12 cellular contexts compared by ENCODE assay signal in genomic region chr4:145881585-145881984, GRCh38. TPM values are rescaled to one million over a fixed set of nuclear protein-coding genes. Genes with fewer than 3 reads are reported as not detected.
DNase-seq lines count a peak whose midpoint lies in the region; ATAC-seq and TF ChIP-seq lines count a peak whose summit lies in the region.
"Had no signal": no experiment of that assay in that cellular context is flagged by ENCODE, and none has a peak within 500 bp of the region (broad histone marks: within the 10 kb centered on the region; RNA-seq: fewer than 3 reads in every experiment).

No MANE protein-coding gene starts in this region.

- no peak overlapping the region for H3K4me3 Mint-ChIP-seq in nephron progenitor cell
- H3K4me3 Mint-ChIP-seq in activated T-cell treated with anti-CD3 and anti-CD28 coated beads, Interleukin-2, amount 50 U/mL, for 4 hours = no peak overlapping the region

- peak overlapping the region; percentile 19; the same call in 1 of the 2 replicates for H3K4me2 ChIP-seq in OCI-LY7 (ENCODE audit: low read length)

- H3K27me3 Mint-ChIP-seq in nephron progenitor cell (ENCODE audit: low read depth, poor library complexity) = no peaks in the 10 kb centered on the region
- no peaks in the 10 kb centered on the region for H3K27me3 Mint-ChIP-seq in activated T-cell treated with anti-CD3 and anti-CD28 coated beads, Interleukin-2, amount 50 U/mL, for 4 hours (ENCODE audit: low read depth)
- H3K27me3 Mint-ChIP-seq: naive B cell had no signal

- no peaks in the 10 kb centered on the region for H3K9me3 ChIP-seq in OCI-LY7 (ENCODE audit: low read length)

- DNase-seq in OCI-LY7 (ENCODE audit: low spot score) (no peak), nephron progenitor cell (no peak), NCI-H1436 treated with DMSO at 0.1 percent for 48 hours (lab: John Stamatoyannopoulos, UW) (no peak), NCI-H1417 (lab: John Stamatoyannopoulos, UW) (no peak), NK-92 (lab: John Stamatoyannopoulos, UW; ENCODE audit: unreplicated experiment) (no peak)
- DNase-seq in activated T-cell treated with anti-CD3 and anti-CD28 coated beads, Interleukin-2, amount 50 U/mL, for 4 hours = no peak
- DNase-seq: naive B cell, NCI-H748 treated with DMSO at 0.1 percent for 48 hours, SW 1271 had no signal

- intact Hi-C loops in OCI-LY7 (cut with micrococcal nuclease; ENCODE audit: unreplicated experiment) = no loop called here

- peak; percentile 51 for ATAC-seq in GM19023 (IDR thresholded peaks at IDR 0.05; ENCODE audit: unreplicated experiment)
- peak; percentile 72 for ATAC-seq in HG02798 (IDR thresholded peaks at IDR 0.05; ENCODE audit: poor library complexity, unreplicated experiment)
- no peak for ATAC-seq in activated T-cell treated with anti-CD3 and anti-CD28 coated beads, Interleukin-2, amount 50 U/mL, for 4 hours
- ATAC-seq: HepG2 had no signal

- H4K20me1 ChIP-seq in OCI-LY7 (ENCODE audit: insufficient read depth, low read length) = peaks cover 7% of the 10 kb centered on the region; the same call in 1 of the 2 replicates

- no TSS peak for BruUV-seq in OCI-LY7 (replicated peaks; lab: Mats Ljungman, UMichigan)

- H3K27ac Mint-ChIP-seq in nephron progenitor cell = peak overlapping the region; percentile 70

- no peaks in the 10 kb centered on the region for H3K9me3 Mint-ChIP-seq in nephron progenitor cell
- H3K9me3 Mint-ChIP-seq in activated T-cell treated with anti-CD3 and anti-CD28 coated beads, Interleukin-2, amount 50 U/mL, for 4 hours = no peaks in the 10 kb centered on the region
- H3K9me3 Mint-ChIP-seq: naive B cell had no signal

- peaks cover 58% of the 10 kb centered on the region for H3K4me1 Mint-ChIP-seq in nephron progenitor cell
- H3K4me1 Mint-ChIP-seq in activated T-cell treated with anti-CD3 and anti-CD28 coated beads, Interleukin-2, amount 50 U/mL, for 4 hours (ENCODE audit: low read depth) = peaks cover 2% of the 10 kb centered on the region

- peaks cover 82% of the 10 kb centered on the region for H3K36me3 Mint-ChIP-seq in nephron progenitor cell (ENCODE audit: low read depth)
- peaks cover 54% of the 10 kb centered on the region for H3K36me3 Mint-ChIP-seq in activated T-cell treated with anti-CD3 and anti-CD28 coated beads, Interleukin-2, amount 50 U/mL, for 4 hours (ENCODE audit: insufficient read depth)

- TF ChIP-seq CTCF in OCI-LY7 (conservative IDR thresholded peaks at IDR 0.05; ENCODE audit: low read length) (no peak), nephron progenitor cell (IDR thresholded peaks at IDR 0.05) (no peak)

- CTCF ChIA-PET in OCI-LY7 (lab: Charles Lee; ENCODE audit: unreplicated experiment) = no interaction called here

- peaks cover 7% of the 10 kb centered on the region; the same call in 1 of the 2 replicates for H3K79me2 ChIP-seq in OCI-LY7 (ENCODE audit: insufficient read depth, low read depth, low read length)

- no peak overlapping the region for H3K4me3 ChIP-seq in OCI-LY7 (ENCODE audit: low read depth, low read length, poor library complexity, severe bottlenecking)

- no peak overlapping the region for H3K27ac ChIP-seq in OCI-LY7 (ENCODE audit: low read depth, low read length, poor library complexity, severe bottlenecking)

- POLR2A ChIA-PET in OCI-LY7 (lab: Charles Lee) = interaction anchor here (0.6 to 2.0 kb wide), 5 partner anchors 13 to 742 kb away, joined by 3 to 14 read pairs (median 3); no protein-coding TSS in a partner anchor

- H3K9me2 ChIP-seq in OCI-LY7 (ENCODE audit: insufficient read depth, low read length) = no peaks in the 10 kb centered on the region

- peaks cover 94% of the 10 kb centered on the region for H3K36me3 ChIP-seq in OCI-LY7 (ENCODE audit: insufficient read depth, low read length)

- peaks cover 16% of the 10 kb centered on the region for H3K4me1 ChIP-seq in OCI-LY7 (ENCODE audit: insufficient read depth, low read length, poor library complexity, severe bottlenecking)

- H2AFZ ChIP-seq in OCI-LY7 (ENCODE audit: low read length) = no peak overlapping the region

RNA-seq across cellular contexts. Expression of gene ZNF827, which starts 57.0 kb away (rescaled TPM):
- total RNA-seq in OCI-LY7 (2014; rRNA removed; shearing (Covaris generic)) = 15.1 and 24.6 TPM in 2 replicates
- 39.8 and 42.9 TPM in 2 replicates for total RNA-seq in OCI-LY7 (2022)
- 10 to 100 TPM; 22.8 to 35.2 (median 25.1) TPM for total RNA-seq in activated T-cell treated with anti-CD3 and anti-CD28 coated beads, Interleukin-2, amount 50 U/mL, for 4 hours

Comparison
In these comparisons a context has a peak if more than half of its experiments do, and no peak if none do; other contexts are left out.
1. ATAC-seq: peak in GM19023 (single experiment) and HG02798 (single experiment); none in activated T-cell treated with anti-CD3 and anti-CD28 coated beads, Interleukin-2, amount 50 U/mL, for 4 hours (0 of 2).